In the genomic region with DNA sequence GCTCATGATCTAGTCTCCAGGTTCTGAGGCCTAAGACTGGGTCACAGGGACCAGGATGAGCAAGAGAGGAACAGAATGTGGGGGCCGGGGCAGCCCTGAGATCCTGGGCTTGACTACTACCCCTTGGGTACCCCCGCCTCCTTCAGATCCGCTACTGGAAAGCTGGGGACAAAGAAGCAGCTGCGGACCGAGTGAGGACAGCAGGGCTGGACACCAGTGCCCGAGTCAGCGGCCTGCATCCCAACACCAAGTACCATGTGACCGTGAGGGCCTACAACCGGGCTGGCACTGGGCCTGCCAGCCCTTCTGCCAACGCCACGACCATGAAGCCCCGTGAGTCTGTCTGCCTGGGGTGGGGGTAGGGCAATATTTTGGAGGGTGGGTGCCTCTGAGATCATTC, we compare ENCODE assay signal across 27 cellular contexts. TPM values are rescaled to one million over a fixed set of nuclear protein-coding genes. Genes with fewer than 3 reads are reported as not detected.
"Had no signal": no experiment of that assay in that cellular context is flagged by ENCODE, and none has a peak within 500 bp of the region (broad histone marks: within the 10 kb centered on the region; RNA-seq: fewer than 3 reads in every experiment).

No MANE protein-coding gene starts in this region.

- H3K27me3 ChIP-seq: breast epithelium, right lobe of liver, stomach, testis had no signal

- DNase-seq: activated CD4-positive, alpha-beta memory T cell treated with anti-CD3 and anti-CD28 coated beads, Interleukin-2, amount 10 ng/mL, durations not matched to agents 7 days and 5 days; activated CD4-positive, alpha-beta T cell treated with anti-CD3 and anti-CD28 coated beads for 48 hours; activated naive CD4-positive, alpha-beta T cell treated with Interleukin-2 at 50 U/mL for 16 hours; activated naive CD8-positive, alpha-beta T cell treated with anti-CD3 and anti-CD28 coated beads for 36 hours; activated T-cell treated with anti-CD3 and anti-CD28 coated beads, Interleukin-2, amount 50 U/mL, for 1 hour; cerebellar nuclear complex; effector CD8-positive, alpha-beta T cell; erythroblast; foreskin fibroblast; immature natural killer cell; kidney glomerular epithelial cell; left ventricle myocardium inferior; right lobe of liver; SK-N-SH; stimulated activated CD4-positive, alpha-beta T cell treated with anti-CD3 and anti-CD28 coated beads, Interleukin-2, amount 100 ng/mL, for 24 hours; stomach; T-helper 2 cell; testis; trophoblast cell had no signal

- H3K36me3 ChIP-seq: breast epithelium, left ventricle myocardium inferior, right lobe of liver, stomach had no signal

- H3K27ac ChIP-seq: breast epithelium, left ventricle myocardium inferior, parathyroid adenoma, right lobe of liver, stomach, testis had no signal

- ATAC-seq: right lobe of liver; stimulated activated effector memory CD8-positive, alpha-beta T cell treated with anti-CD3 and anti-CD28 coated beads, Interleukin-12 subunit alpha, Interleukin-12 subunit beta, amount 100 ng/mL, for 72 hours had no signal

- H3K4me3 ChIP-seq: breast epithelium, left ventricle myocardium inferior, right lobe of liver, skin epidermis, stomach, testis had no signal

- H3K4me1 ChIP-seq: breast epithelium, parathyroid adenoma, right lobe of liver, stomach had no signal

- H3K4me2 ChIP-seq: SK-N-SH had no signal

- H3K9me3 ChIP-seq: breast epithelium, left ventricle myocardium inferior, right lobe of liver, SK-N-SH, stomach, testis had no signal

- H3K9ac ChIP-seq: parathyroid adenoma, SK-N-SH had no signal

- H2AFZ ChIP-seq: parathyroid adenoma had no signal

RNA-seq across cellular contexts. Expression of a gene that starts 28.8 kb away (rescaled TPM):
- total RNA-seq: activated CD4-positive, alpha-beta memory T cell treated with anti-CD3 and anti-CD28 coated beads, Interleukin-2, amount 10 ng/mL, durations not matched to agents 7 days and 5 days; activated naive CD8-positive, alpha-beta T cell treated with anti-CD3 and anti-CD28 coated beads for 36 hours; breast epithelium; fibroblast of lung; glomerular endothelial cell; lung microvascular endothelial cell; myocyte had no signal
- polyA plus RNA-seq: fibroblast of lung, immature natural killer cell had no signal
